ENCODE assay signal across 20 cellular contexts in the genomic region with DNA sequence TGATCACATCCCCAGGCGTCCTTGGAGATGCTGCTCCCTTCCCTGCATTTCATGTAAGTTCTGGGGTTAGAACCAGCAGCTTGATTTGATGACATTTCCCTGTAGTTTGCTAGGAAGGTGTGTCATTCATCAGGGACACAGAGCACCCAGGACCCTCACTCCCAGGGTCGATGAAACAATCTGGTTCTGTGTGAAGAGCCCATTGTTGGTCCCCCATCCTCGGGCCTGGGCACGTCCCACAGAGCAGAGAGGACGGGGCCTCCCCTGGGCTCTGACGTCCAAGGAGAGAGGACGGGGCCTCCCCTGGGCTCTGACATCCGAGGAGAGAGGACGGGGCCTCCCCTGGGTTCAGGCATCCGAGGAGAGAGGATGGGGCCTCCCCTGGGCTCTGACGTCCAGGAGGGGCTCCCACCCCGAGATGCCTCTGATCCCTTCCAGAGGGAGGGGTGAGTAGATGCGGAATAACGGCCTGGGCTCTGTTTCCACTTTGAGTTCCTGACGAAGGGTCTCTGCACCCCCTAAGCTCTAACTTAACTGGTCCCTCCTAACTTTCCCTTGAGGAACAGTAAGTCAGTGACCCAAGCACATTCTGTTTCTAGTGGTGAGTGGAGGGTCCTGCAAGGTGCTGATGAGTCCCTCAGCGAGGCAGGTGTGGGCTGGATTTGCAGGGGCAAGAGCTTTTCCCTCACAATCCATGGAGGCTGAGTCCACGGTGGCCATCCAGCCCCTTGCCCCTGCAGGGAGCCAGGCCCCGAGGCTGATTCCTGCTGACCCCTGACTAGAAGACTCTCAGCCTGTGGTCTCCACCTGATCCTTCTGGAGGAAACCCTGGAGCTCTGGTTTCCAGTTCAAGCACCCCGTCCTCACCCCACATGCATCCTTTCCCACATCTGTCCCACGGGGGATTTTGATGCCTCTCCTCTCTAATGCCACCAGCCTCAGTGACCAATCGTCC. TPM values are rescaled to one million over a fixed set of nuclear protein-coding genes. Genes with fewer than 3 reads are reported as not detected.
DNase-seq lines count a peak whose midpoint lies in the region; ATAC-seq and TF ChIP-seq lines count a peak whose summit lies in the region.
"Had no signal": no experiment of that assay in that cellular context is flagged by ENCODE, and none has a peak within 500 bp of the region (broad histone marks: within the 10 kb centered on the region; RNA-seq: fewer than 3 reads in every experiment).

No MANE protein-coding gene starts in this region.

- H4K20me1 ChIP-seq in GM23248 (ENCODE audit: insufficient read depth): no peaks in the 10 kb centered on the region
- H4K20me1 ChIP-seq: BLaER1 treated with 17β-estradiol and CSF1 and Interleukin-3, amounts not matched to agents 10 nM and 100 nM had no signal

- H3K27me3 ChIP-seq in upper lobe of right lung (no peaks in the 10 kb centered on the region), GM23248 (replicated peaks; ENCODE audit: insufficient read depth) (0 out of 2 replicates have a peak, but pooled peaks cover 9% of the 10 kb centered on the region)

- CTCF ChIA-PET in activated naive CD4-positive, alpha-beta T cell treated with anti-CD3 and anti-CD28 coated beads, Interleukin-2, amount 10 ng/mL, durations not matched to agents 7 days and 5 days (lab: Charles Lee): no interaction called here

- intact Hi-C loops in upper lobe of right lung (cut with DNase I): no loop called here

- H3K4me1 ChIP-seq in upper lobe of right lung (no peaks in the 10 kb centered on the region), GM23248 (ENCODE audit: insufficient read depth) (no peaks in the 10 kb centered on the region)
- H3K4me1 ChIP-seq: HAP-1, SJSA1 had no signal

- no peaks in the 10 kb centered on the region for H3K9me2 ChIP-seq in GM23248 (ENCODE audit: insufficient read depth)

- no peaks in the 10 kb centered on the region for H3K4me1 Mint-ChIP-seq in activated naive CD4-positive, alpha-beta T cell treated with anti-CD3 and anti-CD28 coated beads, Interleukin-2, amount 10 ng/mL, durations not matched to agents 7 days and 5 days

- no peak overlapping the region for H2AFZ ChIP-seq in GM23248

- H3K36me3 Mint-ChIP-seq in activated naive CD4-positive, alpha-beta T cell treated with anti-CD3 and anti-CD28 coated beads, Interleukin-2, amount 10 ng/mL, durations not matched to agents 7 days and 5 days: no peaks in the 10 kb centered on the region

- H3K27ac Mint-ChIP-seq in activated naive CD4-positive, alpha-beta T cell treated with anti-CD3 and anti-CD28 coated beads, Interleukin-2, amount 10 ng/mL, durations not matched to agents 7 days and 5 days: peak overlapping the region; percentile 45
- H3K27ac Mint-ChIP-seq: CD4-positive, alpha-beta T cell; HFFc6 had no signal

- in situ Hi-C loops in GM23248 (cut with MboI): no loop called here

- H3K9me3 ChIP-seq in upper lobe of right lung (peaks cover 3% of the 10 kb centered on the region), GM23248 (ENCODE audit: low read depth) (no peaks in the 10 kb centered on the region)
- H3K9me3 ChIP-seq: HAP-1, SJSA1 had no signal

- no peaks in the 10 kb centered on the region for H3K79me2 ChIP-seq in GM23248 (ENCODE audit: insufficient read depth)

- H3K4me3 ChIP-seq in coronary artery: no peak overlapping the region
- no peak overlapping the region for H3K4me3 ChIP-seq in upper lobe of right lung
- no peak overlapping the region for H3K4me3 ChIP-seq in GM23248
- H3K4me3 ChIP-seq: BLaER1 treated with 17β-estradiol and CSF1 and Interleukin-3, amounts not matched to agents 10 nM and 100 nM; HAP-1; SJSA1 had no signal

- no peaks in the 10 kb centered on the region for H3F3A ChIP-seq in GM23248 (ENCODE audit: insufficient read depth)

- H3K4me3 Mint-ChIP-seq in activated naive CD4-positive, alpha-beta T cell treated with anti-CD3 and anti-CD28 coated beads, Interleukin-2, amount 10 ng/mL, durations not matched to agents 7 days and 5 days: no peak overlapping the region
- H3K4me3 Mint-ChIP-seq: CD4-positive, alpha-beta T cell; HFFc6 had no signal

- no peak for DNase-seq in activated naive CD4-positive, alpha-beta T cell treated with anti-CD3 and anti-CD28 coated beads, Interleukin-2, amount 10 ng/mL, durations not matched to agents 7 days and 5 days
- no peak for DNase-seq in activated naive CD4-positive, alpha-beta T cell (lab: John Stamatoyannopoulos, UW)
- peak; percentile 61 for DNase-seq in coronary artery (ENCODE audit: low spot score)
- DNase-seq in mesenteric fat pad (ENCODE audit: low spot score): peak; percentile 67
- DNase-seq in upper lobe of right lung: peak; percentile 47
- DNase-seq in GM23248: no peak
- DNase-seq in MV-4-11 (lab: John Stamatoyannopoulos, UW): no peak
- DNase-seq: HFFc6, KBM-7, NCI-H1105 treated with DMSO at 0.1 percent for 48 hours, NCI-H146, NCI-H2029, NCI-H526 treated with DMSO at 0.1 percent for 48 hours, Right ventricle myocardium superior, RPMI8226 had no signal

- ATAC-seq in upper lobe of right lung (no peak), GM18907 (IDR thresholded peaks at IDR 0.05; ENCODE audit: unreplicated experiment) (no peak)

- no peaks in the 10 kb centered on the region for H3K36me3 ChIP-seq in upper lobe of right lung
- no peaks in the 10 kb centered on the region for H3K36me3 ChIP-seq in GM23248 (ENCODE audit: low read depth)
- H3K36me3 ChIP-seq: BLaER1 treated with 17β-estradiol and CSF1 and Interleukin-3, amounts not matched to agents 10 nM and 100 nM; HAP-1; SJSA1 had no signal

- 44 to 51% methylated on average over 21 of the region's 21 CpGs for WGBS in GM23248 (ENCODE audit: low coverage in 1 of 2, low lambda C conversion rate in 2 of 2, missing lambda C conversion rate in 2 of 2), 2 experiments

- no peak overlapping the region for H3K4me2 ChIP-seq in GM23248 (ENCODE audit: unreplicated experiment)
- H3K4me2 ChIP-seq: BLaER1 treated with 17β-estradiol and CSF1 and Interleukin-3, amounts not matched to agents 10 nM and 100 nM had no signal

- H3K9ac ChIP-seq in GM23248: no peak overlapping the region
- H3K9ac ChIP-seq: BLaER1 treated with 17β-estradiol and CSF1 and Interleukin-3, amounts not matched to agents 10 nM and 100 nM had no signal

- H3K27me3 Mint-ChIP-seq in activated naive CD4-positive, alpha-beta T cell treated with anti-CD3 and anti-CD28 coated beads, Interleukin-2, amount 10 ng/mL, durations not matched to agents 7 days and 5 days: peaks cover 5% of the 10 kb centered on the region
- H3K27me3 Mint-ChIP-seq: CD4-positive, alpha-beta T cell had no signal

- TF ChIP-seq CTCF in coronary artery (IDR thresholded peaks at IDR 0.05): no peak
- no peak for TF ChIP-seq CTCF in upper lobe of right lung (IDR thresholded peaks at IDR 0.05)

- peaks cover 7% of the 10 kb centered on the region for H3K9me3 Mint-ChIP-seq in activated naive CD4-positive, alpha-beta T cell treated with anti-CD3 and anti-CD28 coated beads, Interleukin-2, amount 10 ng/mL, durations not matched to agents 7 days and 5 days
- H3K9me3 Mint-ChIP-seq: HFFc6 had no signal

- H3K27ac ChIP-seq in coronary artery: no peak overlapping the region
- no peak overlapping the region for H3K27ac ChIP-seq in upper lobe of right lung
- H3K27ac ChIP-seq in GM23248: no peak overlapping the region
- H3K27ac ChIP-seq: BLaER1 treated with 17β-estradiol and CSF1 and Interleukin-3, amounts not matched to agents 10 nM and 100 nM; SJSA1 had no signal

RNA-seq across cellular contexts. Expression of gene SFSWAP, which starts 35.5 kb away (rescaled TPM):
- total RNA-seq in mesenteric fat pad: 36.1 TPM
- 51.2 TPM for total RNA-seq in upper lobe of right lung
- total RNA-seq in GM23248 (2014; rRNA removed; shearing (Covaris generic)): 17.6 and 25.2 TPM in 2 replicates
- polyA plus RNA-seq in GM23248 (2016; fragmentation: Nextera tagmentation; extraction: Ambion mirVana): 15.7 and 16.3 TPM in 2 replicates

Comparison
In these comparisons a context has a peak if more than half of its experiments do, and no peak if none do; other contexts are left out.
1. DNase-seq: peak in coronary artery (single experiment), mesenteric fat pad (single experiment) and upper lobe of right lung (single experiment); none in activated naive CD4-positive, alpha-beta T cell treated with anti-CD3 and anti-CD28 coated beads, Interleukin-2, amount 10 ng/mL, durations not matched to agents 7 days and 5 days (single experiment), activated naive CD4-positive, alpha-beta T cell (0 of 4), GM23248 (single experiment) and MV-4-11 (single experiment).